ENCODE assay signal across 26 cellular contexts in genomic region chr7:40935435-40935834, GRCh38.
"Had no signal": no experiment of that assay in that cellular context is flagged by ENCODE, and none has a peak within 500 bp of the region (broad histone marks: within the 10 kb centered on the region; RNA-seq: fewer than 3 reads in every experiment).

No MANE protein-coding gene starts in this region.

- H3K9me3 ChIP-seq: suprapubic skin, testis, thoracic aorta, thyroid gland, tibial artery, upper lobe of left lung, upper lobe of right lung, uterus, vagina had no signal

- DNase-seq: stimulated activated CD4-positive, alpha-beta T cell treated with anti-CD3 and anti-CD28 coated beads, Interleukin-2, amount 100 ng/mL, for 48 hours; stimulated activated CD4-positive, alpha-beta T cell treated with anti-CD3 and anti-CD28 coated beads, Interleukin-4, amount 100 ng/mL, for 1 hour; stimulated activated CD4-positive, alpha-beta T cell treated with anti-CD3 and anti-CD28 coated beads, Interleukin-4, amount 100 ng/mL, for 24 hours; stimulated activated CD4-positive, alpha-beta T cell treated with anti-CD3 and anti-CD28 coated beads, Interleukin-4, amount 100 ng/mL, for 4 hours; stimulated activated CD8-positive, alpha-beta memory T cell treated with anti-CD3 and anti-CD28 coated beads, Interleukin-4, amount 100 ng/mL, for 48 hours; stimulated activated naive B cell treated with anti-CD40 and anti-IgM and Interleukin-4, amounts not matched to agents 10 μg/mL and 1 μg/mL and 100 μg/mL, for 72 hours; stimulated activated naive CD4-positive, alpha-beta T cell; stimulated activated naive CD4-positive, alpha-beta T cell treated with Interleukin-2 at 50 U/mL for 16 hours; stimulated activated naive CD8-positive, alpha-beta T cell treated with anti-CD3 and anti-CD28 coated beads, Interleukin-15, amount 100 ng/mL, for 72 hours; stimulated activated naive CD8-positive, alpha-beta T cell treated with anti-CD3 and anti-CD28 coated beads, Interleukin-15, Interleukin-2, amounts not matched to agents 100 U/mL and 50 U/mL, for 24 hours; stomach; substantia nigra; testis; thyroid gland; tibial artery; transverse colon; trophoblast cell; upper lobe of left lung; upper lobe of right lung; uterus had no signal

- H3K27me3 ChIP-seq: stomach, suprapubic skin, testis, thyroid gland, tibial artery, tibial nerve, transverse colon, upper lobe of left lung, upper lobe of right lung, uterus, vagina had no signal

- H3K4me3 ChIP-seq: stomach, suprapubic skin, testis, thoracic aorta, thyroid gland, tibial artery, tibial nerve, transverse colon, upper lobe of left lung, upper lobe of right lung, uterus, vagina had no signal

- H3K36me3 ChIP-seq: stomach, suprapubic skin, thoracic aorta, thyroid gland, tibial artery, tibial nerve, transverse colon, upper lobe of left lung, upper lobe of right lung, uterus, vagina had no signal

- H3K27ac ChIP-seq: stomach, suprapubic skin, testis, thoracic aorta, thyroid gland, tibial artery, tibial nerve, transverse colon, upper lobe of left lung, upper lobe of right lung, uterus, vagina had no signal

- H3K4me1 ChIP-seq: stomach, suprapubic skin, testis, thyroid gland, tibial artery, tibial nerve, transverse colon, upper lobe of left lung, upper lobe of right lung, uterus, vagina had no signal

- ATAC-seq: stimulated activated effector memory CD8-positive, alpha-beta T cell treated with anti-CD3 and anti-CD28 coated beads, Interleukin-12 subunit alpha, Interleukin-12 subunit beta, amount 100 ng/mL, for 72 hours; stimulated activated memory B cell treated with anti-CD40 and anti-IgM and Interleukin-4, amounts not matched to agents 10 μg/mL and 1 μg/mL and 100 μg/mL, for 72 hours; stimulated activated naive B cell treated with anti-CD40 and anti-IgM and Interleukin-4, amounts not matched to agents 10 μg/mL and 1 μg/mL and 100 μg/mL, for 72 hours; stimulated activated naive CD8-positive, alpha-beta T cell treated with anti-CD3 and anti-CD28 coated beads, Interleukin-15, amount 100 ng/mL, for 72 hours; stimulated activated naive CD8-positive, alpha-beta T cell treated with anti-CD3 and anti-CD28 coated beads, Interleukin-15, Interleukin-2, amounts not matched to agents 100 U/mL and 50 U/mL, for 24 hours; upper lobe of right lung had no signal
